21 cellular contexts compared by ENCODE assay signal in genomic region chr12:122516544-122517361, GRCh38. TPM values are rescaled to one million over a fixed set of nuclear protein-coding genes. Genes with fewer than 3 reads are reported as not detected.
DNase-seq lines count a peak whose midpoint lies in the region; ATAC-seq and TF ChIP-seq lines count a peak whose summit lies in the region.
"Had no signal": no experiment of that assay in that cellular context is flagged by ENCODE, and none has a peak within 500 bp of the region (broad histone marks: within the 10 kb centered on the region; RNA-seq: fewer than 3 reads in every experiment).

No MANE protein-coding gene starts in this region.

- peak overlapping the region; percentile 46 for H3K27ac ChIP-seq in ACC112 (ENCODE audit: low read depth, low read length)
- H3K27ac ChIP-seq: BLaER1, suprapubic skin, uterus had no signal

- H3K9me3 Mint-ChIP-seq in activated CD4-positive, alpha-beta T cell treated with anti-CD3 and anti-CD28 coated beads for 36 hours (ENCODE audit: low read depth) = no peaks in the 10 kb centered on the region
- H3K9me3 Mint-ChIP-seq in activated T-helper 17 cell treated with anti-CD3 and anti-CD28 coated beads, Interleukin-2, amount 50 U/mL, for 72 hours = no peaks in the 10 kb centered on the region
- H3K9me3 Mint-ChIP-seq in memory B cell = no peaks in the 10 kb centered on the region

- no peak overlapping the region for H2AFZ ChIP-seq in ACC112 (ENCODE audit: low read length, unreplicated experiment)

- CTCF ChIA-PET in activated CD4-positive, alpha-beta T cell treated with anti-CD3 and anti-CD28 coated beads for 36 hours (lab: Charles Lee) = interaction anchor here (0.8 kb wide), 1 partner anchor 552 kb away, joined by 3 read pairs; no protein-coding TSS in a partner anchor

- DNase-seq in activated CD4-positive, alpha-beta T cell treated with anti-CD3 and anti-CD28 coated beads for 36 hours = no peak
- DNase-seq in activated CD4-positive, alpha-beta T cell treated with anti-CD3 and anti-CD28 coated beads, Interleukin-2, amount 50 U/mL, for 48 hours = no peak
- DNase-seq in memory B cell (ENCODE audit: low spot score in 2 of 2) (no peak), NCI-H446 treated with DMSO at 0.1 percent for 48 hours (lab: John Stamatoyannopoulos, UW) (no peak), GM10266 (ENCODE audit: extremely low spot score) (no peak)
- DNase-seq: activated CD4-positive, alpha-beta T cell treated with anti-CD3 and anti-CD28 coated beads for 48 hours; foreskin fibroblast; IMR-90; MG63; NCI-H1436 treated with DMSO at 0.1 percent for 48 hours; NCI-H2171; NCI-H69; nucleus accumbens; retina; stimulated activated CD4-positive, alpha-beta T cell treated with anti-CD3 and anti-CD28 coated beads, Interleukin-12 subunit alpha, Interleukin-12 subunit beta, amount 100 ng/mL, for 4 hours; uterus had no signal

- peaks cover 81% of the 10 kb centered on the region for H3K79me2 ChIP-seq in ACC112 (ENCODE audit: control insufficient read depth, insufficient read depth, low read length, unreplicated experiment)

- H3K36me3 Mint-ChIP-seq in activated CD4-positive, alpha-beta T cell treated with anti-CD3 and anti-CD28 coated beads for 36 hours (ENCODE audit: low read depth) = peaks cover 77% of the 10 kb centered on the region
- H3K36me3 Mint-ChIP-seq in activated T-helper 17 cell treated with anti-CD3 and anti-CD28 coated beads, Interleukin-2, amount 50 U/mL, for 72 hours (ENCODE audit: low read depth) = no peaks in the 10 kb centered on the region
- peaks cover 37% of the 10 kb centered on the region for H3K36me3 Mint-ChIP-seq in memory B cell

- peaks cover 39% of the 10 kb centered on the region for H3K4me1 ChIP-seq in ACC112 (ENCODE audit: control insufficient read depth, insufficient read depth, low read length, unreplicated experiment)
- H3K4me1 ChIP-seq: BLaER1, suprapubic skin had no signal

- intact Hi-C loops in activated CD4-positive, alpha-beta T cell treated with anti-CD3 and anti-CD28 coated beads for 36 hours (cut with DNase I, micrococcal nuclease) = no loop called here

- H3K4me3 ChIP-seq in ACC112 (ENCODE audit: low read depth, low read length) = no peak overlapping the region
- H3K4me3 ChIP-seq: BLaER1, MG63, suprapubic skin, uterus had no signal

- no peak overlapping the region for H3K4me3 Mint-ChIP-seq in activated CD4-positive, alpha-beta T cell treated with anti-CD3 and anti-CD28 coated beads for 36 hours
- H3K4me3 Mint-ChIP-seq in activated T-helper 17 cell treated with anti-CD3 and anti-CD28 coated beads, Interleukin-2, amount 50 U/mL, for 72 hours = no peak overlapping the region
- no peak overlapping the region for H3K4me3 Mint-ChIP-seq in memory B cell

- POLR2A ChIA-PET in activated CD4-positive, alpha-beta T cell treated with anti-CD3 and anti-CD28 coated beads for 36 hours (lab: Charles Lee) = interaction anchor here (0.6 to 2.6 kb wide), 4 partner anchors 8 to 18 kb away, joined by 3 to 12 read pairs (median 5); partner anchors contain the start of gene ZCCHC8

- peak overlapping the region; percentile 63 for H3K27ac Mint-ChIP-seq in activated CD4-positive, alpha-beta T cell treated with anti-CD3 and anti-CD28 coated beads for 36 hours
- peak overlapping the region; percentile 56 for H3K27ac Mint-ChIP-seq in activated T-helper 17 cell treated with anti-CD3 and anti-CD28 coated beads, Interleukin-2, amount 50 U/mL, for 72 hours
- peak overlapping the region; percentile 24 for H3K27ac Mint-ChIP-seq in memory B cell

- no peak for TF ChIP-seq CTCF in GM10266 (IDR thresholded peaks at IDR 0.05; ENCODE audit: control insufficient read depth, insufficient read depth, low read depth, missing control alignments)

- no peaks in the 10 kb centered on the region for H3K27me3 ChIP-seq in ACC112 (ENCODE audit: insufficient read depth, low read length)
- H3K27me3 ChIP-seq: BLaER1, MG63, suprapubic skin, uterus had no signal

- peak; percentile 6 for ATAC-seq in activated CD4-positive, alpha-beta T cell treated with anti-CD3 and anti-CD28 coated beads for 36 hours
- ATAC-seq in activated T-helper 17 cell treated with anti-CD3 and anti-CD28 coated beads, Interleukin-2, amount 50 U/mL, for 72 hours (replicated peaks) = no peak
- ATAC-seq in memory B cell (ENCODE audit: low read depth) (no peak), GM19467 (IDR thresholded peaks at IDR 0.05; ENCODE audit: unreplicated experiment) (no peak)

- H3K4me1 Mint-ChIP-seq in activated CD4-positive, alpha-beta T cell treated with anti-CD3 and anti-CD28 coated beads for 36 hours = peaks cover 44% of the 10 kb centered on the region
- H3K4me1 Mint-ChIP-seq in activated T-helper 17 cell treated with anti-CD3 and anti-CD28 coated beads, Interleukin-2, amount 50 U/mL, for 72 hours = peaks cover 12% of the 10 kb centered on the region
- peaks cover 11% of the 10 kb centered on the region for H3K4me1 Mint-ChIP-seq in memory B cell

- peaks cover 85% of the 10 kb centered on the region for H3K36me3 ChIP-seq in ACC112 (ENCODE audit: insufficient read depth, low read length)
- H3K36me3 ChIP-seq: uterus had no signal

- no peaks in the 10 kb centered on the region for H3K27me3 Mint-ChIP-seq in activated CD4-positive, alpha-beta T cell treated with anti-CD3 and anti-CD28 coated beads for 36 hours
- no peaks in the 10 kb centered on the region for H3K27me3 Mint-ChIP-seq in activated T-helper 17 cell treated with anti-CD3 and anti-CD28 coated beads, Interleukin-2, amount 50 U/mL, for 72 hours
- H3K27me3 Mint-ChIP-seq in memory B cell = no peaks in the 10 kb centered on the region

RNA-seq across cellular contexts. Expression of gene RSRC2, which starts 10.0 kb away (rescaled TPM):
- total RNA-seq in activated CD4-positive, alpha-beta T cell treated with anti-CD3 and anti-CD28 coated beads for 36 hours = 100 to 1,000 TPM in 1 of 2 experiments, 10 to 100 TPM in 1; 92.7 to 105 TPM
- 100 to 1,000 TPM; 103 to 110 TPM for total RNA-seq in activated T-helper 17 cell treated with anti-CD3 and anti-CD28 coated beads, Interleukin-2, amount 50 U/mL, for 72 hours

RNA-seq across cellular contexts. Expression of gene KNTC1, which starts 10.3 kb away (rescaled TPM):
- total RNA-seq in activated CD4-positive, alpha-beta T cell treated with anti-CD3 and anti-CD28 coated beads for 36 hours = 100 to 1,000 TPM; 136 to 175 TPM
- total RNA-seq in activated T-helper 17 cell treated with anti-CD3 and anti-CD28 coated beads, Interleukin-2, amount 50 U/mL, for 72 hours = 100 to 1,000 TPM; 128 to 148 TPM

RNA-seq across cellular contexts. Expression of gene ZCCHC8, which starts 16.0 kb away (rescaled TPM):
- 10 to 100 TPM; 34.7 to 39.1 TPM for total RNA-seq in activated CD4-positive, alpha-beta T cell treated with anti-CD3 and anti-CD28 coated beads for 36 hours
- total RNA-seq in activated T-helper 17 cell treated with anti-CD3 and anti-CD28 coated beads, Interleukin-2, amount 50 U/mL, for 72 hours = 10 to 100 TPM; 33.6 to 37.0 TPM
